In the genomic region with DNA sequence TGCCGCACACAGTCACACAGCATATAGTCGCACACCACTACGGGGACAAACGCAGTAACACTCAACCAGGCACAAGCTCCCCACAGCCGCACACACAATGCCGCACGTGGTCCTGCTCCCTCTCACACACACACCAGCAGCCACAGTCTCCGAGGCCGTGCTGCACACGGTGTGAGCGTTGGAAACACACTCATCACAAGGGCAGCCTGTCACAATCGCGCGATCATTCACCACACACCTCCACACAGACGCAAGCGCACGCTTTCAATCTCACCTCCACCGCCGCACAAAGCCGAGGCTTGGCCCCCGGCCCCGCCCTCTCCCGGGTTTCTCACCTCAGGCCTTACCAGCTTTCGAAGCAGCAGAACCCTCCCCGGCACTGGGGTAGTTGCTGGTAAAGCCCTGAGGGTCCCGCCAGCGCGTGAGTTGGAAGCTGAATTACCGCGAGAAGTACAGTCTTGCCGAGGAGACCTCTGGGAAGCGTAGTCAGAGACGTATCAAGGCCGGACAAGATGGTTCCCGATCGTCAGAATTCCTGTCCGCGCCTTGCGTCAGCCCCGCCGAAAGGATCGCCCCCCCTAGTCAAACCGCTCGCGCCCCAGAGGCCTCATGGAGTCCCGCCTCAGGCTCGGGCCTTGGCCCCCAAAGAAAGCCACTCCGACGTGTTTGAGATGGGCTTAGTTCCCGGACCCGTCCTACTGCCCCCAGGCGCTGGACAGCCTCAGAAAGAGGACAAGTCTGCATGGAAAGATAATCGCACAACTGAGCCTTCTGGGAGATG, we compare ENCODE assay signal across 1 cellular context.
A peak's percentile ranks its signal among the peaks of the same experiment; 100 is the strongest.
TF ChIP-seq lines count a peak whose summit lies in the region.

A gene (minus strand): TSS at position 423 of the 781 bp plus-strand sequence. CDS start 13,004 bp downstream, outside the sequence.

TF ChIP-seq in HEK293, 187 proteins besides CTCF, POLR2A, EP300 and RAD21 (continued from another document and continues in another):
- TF ChIP-seq, protein P1, sequence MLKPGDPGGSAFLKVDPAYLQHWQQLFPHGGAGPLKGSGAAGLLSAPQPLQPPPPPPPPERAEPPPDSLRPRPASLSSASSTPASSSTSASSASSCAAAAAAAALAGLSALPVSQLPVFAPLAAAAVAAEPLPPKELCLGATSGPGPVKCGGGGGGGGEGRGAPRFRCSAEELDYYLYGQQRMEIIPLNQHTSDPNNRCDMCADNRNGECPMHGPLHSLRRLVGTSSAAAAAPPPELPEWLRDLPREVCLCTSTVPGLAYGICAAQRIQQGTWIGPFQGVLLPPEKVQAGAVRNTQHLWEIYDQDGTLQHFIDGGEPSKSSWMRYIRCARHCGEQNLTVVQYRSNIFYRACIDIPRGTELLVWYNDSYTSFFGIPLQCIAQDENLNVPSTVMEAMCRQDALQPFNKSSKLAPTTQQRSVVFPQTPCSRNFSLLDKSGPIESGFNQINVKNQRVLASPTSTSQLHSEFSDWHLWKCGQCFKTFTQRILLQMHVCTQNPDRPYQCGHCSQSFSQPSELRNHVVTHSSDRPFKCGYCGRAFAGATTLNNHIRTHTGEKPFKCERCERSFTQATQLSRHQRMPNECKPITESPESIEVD (tag by site-specific recombination; IDR thresholded peaks at IDR 0.05), result no peak; the same call in 1 of the 2 replicates
- TF ChIP-seq ZNF843 (tag by site-specific recombination; IDR thresholded peaks at IDR 0.05) (peak; percentile 89), ZNF791 (tag by site-specific recombination; IDR thresholded peaks at IDR 0.05) (no peak), ZFP3 (tag by site-specific recombination; IDR thresholded peaks at IDR 0.05; ENCODE audit: low read depth) (0 out of 2 replicates have a peak, but pooled peaks have one; percentile 40), ZNF530 (tag by site-specific recombination; IDR thresholded peaks at IDR 0.05; ENCODE audit: low read depth) (no peak), ZNF600 (tag by site-specific recombination; IDR thresholded peaks at IDR 0.05) (peak; percentile 100), ZNF658 (tag by site-specific recombination; IDR thresholded peaks at IDR 0.05) (peak; percentile 75; the same call in 1 of the 2 replicates), KLF16 (tag by site-specific recombination; IDR thresholded peaks at IDR 0.05) (peak; percentile 99), BCL11B (tag by site-specific recombination; IDR thresholded peaks at IDR 0.05; ENCODE audit: low read depth) (no peak; the same call in 1 of the 2 replicates), ZNF175 (tag by site-specific recombination; IDR thresholded peaks at IDR 0.05) (no peak), ZNF19 (tag by site-specific recombination; IDR thresholded peaks at IDR 0.05; ENCODE audit: low read depth) (0 out of 2 replicates have a peak, but pooled peaks have one; percentile 42), SP7 (tag by site-specific recombination; IDR thresholded peaks at IDR 0.05) (peak; percentile 94), ZNF558 (tag by site-specific recombination; IDR thresholded peaks at IDR 0.05) (peak; percentile 37; the same call in 1 of the 2 replicates), ZBTB21 (tag by site-specific recombination; IDR thresholded peaks at IDR 0.05) (peak; percentile 69; the same call in 1 of the 2 replicates), ZNF16 (tag by site-specific recombination; IDR thresholded peaks at IDR 0.05; ENCODE audit: low read depth) (peak; percentile 55; the same call in 1 of the 2 replicates), ZNF391 (tag by site-specific recombination; IDR thresholded peaks at IDR 0.05; ENCODE audit: borderline replicate concordance, low read depth) (peak; percentile 99), RBAK (tag by site-specific recombination; IDR thresholded peaks at IDR 0.05) (peak; percentile 93), ZNF48 (tag by site-specific recombination; IDR thresholded peaks at IDR 0.05) (no peak), ZNF571 (tag by site-specific recombination; IDR thresholded peaks at IDR 0.05) (no peak), ZNF621 (tag by site-specific recombination; IDR thresholded peaks at IDR 0.05) (no peak), SP3 (tag by site-specific recombination; IDR thresholded peaks at IDR 0.05) (peak; percentile 84), ZXDB (tag by site-specific recombination; IDR thresholded peaks at IDR 0.05) (peak; percentile 96), ZNF211 (tag by site-specific recombination; IDR thresholded peaks at IDR 0.05; ENCODE audit: low read depth) (no peak), ZNF184 (tag by site-specific recombination; IDR thresholded peaks at IDR 0.05) (peak; percentile 83), OVOL3 (tag by site-specific recombination; IDR thresholded peaks at IDR 0.05) (peak; percentile 85; the same call in 1 of the 2 replicates), ZNF560 (tag by site-specific recombination; IDR thresholded peaks at IDR 0.05; ENCODE audit: borderline replicate concordance) (no peak), ZNF169 (tag by site-specific recombination; IDR thresholded peaks at IDR 0.05) (peak; percentile 92; the same call in 1 of the 2 replicates), ZNF514 (tag by site-specific recombination; IDR thresholded peaks at IDR 0.05) (no peak), ZSCAN23 (tag by site-specific recombination; IDR thresholded peaks at IDR 0.05) (peak; percentile 89; the same call in 1 of the 2 replicates), SETDB1 (IDR thresholded peaks at IDR 0.05; ENCODE audit: insufficient read length, low read length) (peak; percentile 79), ZNF157 (tag by site-specific recombination; IDR thresholded peaks at IDR 0.05) (peak; percentile 57; the same call in 1 of the 2 replicates), ZNF114 (tag by site-specific recombination; IDR thresholded peaks at IDR 0.05) (no peak), ZNF426 (tag by site-specific recombination; IDR thresholded peaks at IDR 0.05) (no peak), ZNF785 (tag by site-specific recombination; IDR thresholded peaks at IDR 0.05) (peak; percentile 97), ZNF830 (tag by site-specific recombination; IDR thresholded peaks at IDR 0.05; ENCODE audit: low read depth) (no peak), ZBTB17 (tag by site-specific recombination; IDR thresholded peaks at IDR 0.05) (peak; percentile 100), ZNF274 (IDR thresholded peaks at IDR 0.05; ENCODE audit: low read length) (no peak), ZNF274 (tag by site-specific recombination; IDR thresholded peaks at IDR 0.05; ENCODE audit: borderline replicate concordance) (peak; percentile 70; the same call in 1 of the 2 replicates), FEZF1 (tag by site-specific recombination; IDR thresholded peaks at IDR 0.05) (no peak; the same call in 1 of the 2 replicates), ZNF324 (tag by site-specific recombination; IDR thresholded peaks at IDR 0.05) (peak; percentile 97), TCF7L2 (IDR thresholded peaks at IDR 0.05; ENCODE audit: borderline replicate concordance, low read depth, low read length) (no peak), ZFP41 (tag by site-specific recombination; IDR thresholded peaks at IDR 0.05; ENCODE audit: borderline replicate concordance) (no peak; the same call in 1 of the 2 replicates), ZNF701 (tag by site-specific recombination; IDR thresholded peaks at IDR 0.05) (peak; percentile 85; the same call in 1 of the 2 replicates), ZNF549 (tag by site-specific recombination; IDR thresholded peaks at IDR 0.05) (no peak), WT1 (tag by site-specific recombination; IDR thresholded peaks at IDR 0.05) (peak; percentile 78), ZNF223 (tag by site-specific recombination; IDR thresholded peaks at IDR 0.05) (no peak; the same call in 1 of the 2 replicates)
- TF ChIP-seq, protein P2, sequence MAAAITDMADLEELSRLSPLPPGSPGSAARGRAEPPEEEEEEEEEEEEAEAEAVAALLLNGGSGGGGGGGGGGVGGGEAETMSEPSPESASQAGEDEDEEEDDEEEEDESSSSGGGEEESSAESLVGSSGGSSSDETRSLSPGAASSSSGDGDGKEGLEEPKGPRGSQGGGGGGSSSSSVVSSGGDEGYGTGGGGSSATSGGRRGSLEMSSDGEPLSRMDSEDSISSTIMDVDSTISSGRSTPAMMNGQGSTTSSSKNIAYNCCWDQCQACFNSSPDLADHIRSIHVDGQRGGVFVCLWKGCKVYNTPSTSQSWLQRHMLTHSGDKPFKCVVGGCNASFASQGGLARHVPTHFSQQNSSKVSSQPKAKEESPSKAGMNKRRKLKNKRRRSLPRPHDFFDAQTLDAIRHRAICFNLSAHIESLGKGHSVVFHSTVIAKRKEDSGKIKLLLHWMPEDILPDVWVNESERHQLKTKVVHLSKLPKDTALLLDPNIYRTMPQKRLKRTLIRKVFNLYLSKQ (tag by site-specific recombination; IDR thresholded peaks at IDR 0.05; ENCODE audit: borderline replicate concordance), result no peak
- TF ChIP-seq, protein P3, sequence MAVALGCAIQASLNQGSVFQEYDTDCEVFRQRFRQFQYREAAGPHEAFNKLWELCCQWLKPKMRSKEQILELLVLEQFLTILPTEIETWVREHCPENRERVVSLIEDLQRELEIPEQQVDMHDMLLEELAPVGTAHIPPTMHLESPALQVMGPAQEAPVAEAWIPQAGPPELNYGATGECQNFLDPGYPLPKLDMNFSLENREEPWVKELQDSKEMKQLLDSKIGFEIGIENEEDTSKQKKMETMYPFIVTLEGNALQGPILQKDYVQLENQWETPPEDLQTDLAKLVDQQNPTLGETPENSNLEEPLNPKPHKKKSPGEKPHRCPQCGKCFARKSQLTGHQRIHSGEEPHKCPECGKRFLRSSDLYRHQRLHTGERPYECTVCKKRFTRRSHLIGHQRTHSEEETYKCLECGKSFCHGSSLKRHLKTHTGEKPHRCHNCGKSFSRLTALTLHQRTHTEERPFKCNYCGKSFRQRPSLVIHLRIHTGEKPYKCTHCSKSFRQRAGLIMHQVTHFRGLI (tag by site-specific recombination; IDR thresholded peaks at IDR 0.05), result no peak; the same call in 1 of the 2 replicates
- TF ChIP-seq, protein P4, sequence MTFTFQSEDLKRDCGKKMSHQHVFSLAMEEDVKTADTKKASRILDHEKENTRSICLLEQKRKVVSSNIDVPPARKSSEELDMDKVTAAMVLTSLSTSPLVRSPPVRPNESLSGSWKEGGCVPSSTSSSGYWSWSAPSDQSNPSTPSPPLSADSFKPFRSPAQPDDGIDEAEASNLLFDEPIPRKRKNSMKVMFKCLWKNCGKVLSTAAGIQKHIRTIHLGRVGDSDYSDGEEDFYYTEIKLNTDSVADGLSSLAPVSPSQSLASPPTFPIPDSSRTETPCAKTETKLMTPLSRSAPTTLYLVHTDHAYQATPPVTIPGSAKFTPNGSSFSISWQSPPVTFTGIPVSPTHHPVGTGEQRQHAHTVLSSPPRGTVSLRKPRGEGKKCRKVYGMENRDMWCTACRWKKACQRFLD (tag by site-specific recombination; IDR thresholded peaks at IDR 0.05), result peak; percentile 61; the same call in 1 of the 2 replicates
- TF ChIP-seq, protein P5, sequence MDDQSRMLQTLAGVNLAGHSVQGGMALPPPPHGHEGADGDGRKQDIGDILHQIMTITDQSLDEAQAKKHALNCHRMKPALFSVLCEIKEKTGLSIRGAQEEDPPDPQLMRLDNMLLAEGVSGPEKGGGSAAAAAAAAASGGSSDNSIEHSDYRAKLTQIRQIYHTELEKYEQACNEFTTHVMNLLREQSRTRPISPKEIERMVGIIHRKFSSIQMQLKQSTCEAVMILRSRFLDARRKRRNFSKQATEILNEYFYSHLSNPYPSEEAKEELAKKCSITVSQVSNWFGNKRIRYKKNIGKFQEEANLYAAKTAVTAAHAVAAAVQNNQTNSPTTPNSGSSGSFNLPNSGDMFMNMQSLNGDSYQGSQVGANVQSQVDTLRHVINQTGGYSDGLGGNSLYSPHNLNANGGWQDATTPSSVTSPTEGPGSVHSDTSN (CRISPR knock-in tag; IDR thresholded peaks at IDR 0.05), result 0 out of 2 replicates have a peak, but pooled peaks have one; percentile 59
- TF ChIP-seq, protein P6, sequence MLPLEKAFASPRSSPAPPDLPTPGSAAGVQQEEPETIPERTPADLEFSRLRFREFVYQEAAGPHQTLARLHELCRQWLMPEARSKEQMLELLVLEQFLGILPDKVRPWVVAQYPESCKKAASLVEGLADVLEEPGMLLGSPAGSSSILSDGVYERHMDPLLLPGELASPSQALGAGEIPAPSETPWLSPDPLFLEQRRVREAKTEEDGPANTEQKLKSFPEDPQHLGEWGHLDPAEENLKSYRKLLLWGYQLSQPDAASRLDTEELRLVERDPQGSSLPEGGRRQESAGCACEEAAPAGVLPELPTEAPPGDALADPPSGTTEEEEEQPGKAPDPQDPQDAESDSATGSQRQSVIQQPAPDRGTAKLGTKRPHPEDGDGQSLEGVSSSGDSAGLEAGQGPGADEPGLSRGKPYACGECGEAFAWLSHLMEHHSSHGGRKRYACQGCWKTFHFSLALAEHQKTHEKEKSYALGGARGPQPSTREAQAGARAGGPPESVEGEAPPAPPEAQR (tag by site-specific recombination; IDR thresholded peaks at IDR 0.05), result peak; percentile 67
- TF ChIP-seq, protein P7, sequence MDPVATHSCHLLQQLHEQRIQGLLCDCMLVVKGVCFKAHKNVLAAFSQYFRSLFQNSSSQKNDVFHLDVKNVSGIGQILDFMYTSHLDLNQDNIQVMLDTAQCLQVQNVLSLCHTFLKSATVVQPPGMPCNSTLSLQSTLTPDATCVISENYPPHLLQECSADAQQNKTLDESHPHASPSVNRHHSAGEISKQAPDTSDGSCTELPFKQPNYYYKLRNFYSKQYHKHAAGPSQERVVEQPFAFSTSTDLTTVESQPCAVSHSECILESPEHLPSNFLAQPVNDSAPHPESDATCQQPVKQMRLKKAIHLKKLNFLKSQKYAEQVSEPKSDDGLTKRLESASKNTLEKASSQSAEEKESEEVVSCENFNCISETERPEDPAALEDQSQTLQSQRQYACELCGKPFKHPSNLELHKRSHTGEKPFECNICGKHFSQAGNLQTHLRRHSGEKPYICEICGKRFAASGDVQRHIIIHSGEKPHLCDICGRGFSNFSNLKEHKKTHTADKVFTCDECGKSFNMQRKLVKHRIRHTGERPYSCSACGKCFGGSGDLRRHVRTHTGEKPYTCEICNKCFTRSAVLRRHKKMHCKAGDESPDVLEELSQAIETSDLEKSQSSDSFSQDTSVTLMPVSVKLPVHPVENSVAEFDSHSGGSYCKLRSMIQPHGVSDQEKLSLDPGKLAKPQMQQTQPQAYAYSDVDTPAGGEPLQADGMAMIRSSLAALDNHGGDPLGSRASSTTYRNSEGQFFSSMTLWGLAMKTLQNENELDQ (tag by site-specific recombination; IDR thresholded peaks at IDR 0.05; ENCODE audit: low read depth), result no peak
- TF ChIP-seq, protein P8, sequence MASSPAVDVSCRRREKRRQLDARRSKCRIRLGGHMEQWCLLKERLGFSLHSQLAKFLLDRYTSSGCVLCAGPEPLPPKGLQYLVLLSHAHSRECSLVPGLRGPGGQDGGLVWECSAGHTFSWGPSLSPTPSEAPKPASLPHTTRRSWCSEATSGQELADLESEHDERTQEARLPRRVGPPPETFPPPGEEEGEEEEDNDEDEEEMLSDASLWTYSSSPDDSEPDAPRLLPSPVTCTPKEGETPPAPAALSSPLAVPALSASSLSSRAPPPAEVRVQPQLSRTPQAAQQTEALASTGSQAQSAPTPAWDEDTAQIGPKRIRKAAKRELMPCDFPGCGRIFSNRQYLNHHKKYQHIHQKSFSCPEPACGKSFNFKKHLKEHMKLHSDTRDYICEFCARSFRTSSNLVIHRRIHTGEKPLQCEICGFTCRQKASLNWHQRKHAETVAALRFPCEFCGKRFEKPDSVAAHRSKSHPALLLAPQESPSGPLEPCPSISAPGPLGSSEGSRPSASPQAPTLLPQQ (tag by site-specific recombination; IDR thresholded peaks at IDR 0.05), result peak; percentile 96
